15 cellular contexts compared by ENCODE assay signal in genomic region chr3:169295912-169296311, GRCh38.
DNase-seq lines count a peak whose midpoint lies in the region; ATAC-seq, FAIRE-seq and TF ChIP-seq lines count a peak whose summit lies in the region.
"Had no signal": no experiment of that assay in that cellular context is flagged by ENCODE, and none has a peak within 500 bp of the region (broad histone marks: within the 10 kb centered on the region; RNA-seq: fewer than 3 reads in every experiment).

No MANE protein-coding gene starts in this region.

- TF ChIP-seq POLR2A in GM12891 (IDR thresholded peaks at IDR 0.05; ENCODE audit: low read depth, low read length): no peak

- FAIRE-seq in GM12891 (lab: Jason Lieb, UNC): no peak
- FAIRE-seq: D721Med had no signal

- CTCF ChIA-PET in HEK293T (lab: Yijun Ruan, JAX): no interaction called here

- POLR2A ChIA-PET in HEK293T (lab: Yijun Ruan, JAX): no interaction called here

- ATAC-seq in GM19372 (IDR thresholded peaks at IDR 0.05; ENCODE audit: low read depth, unreplicated experiment): peak; percentile 70
- peak; percentile 77 for ATAC-seq in HG02763 (IDR thresholded peaks at IDR 0.05; ENCODE audit: unreplicated experiment)
- ATAC-seq in HG03521 (IDR thresholded peaks at IDR 0.05; ENCODE audit: unreplicated experiment): peak; percentile 79
- ATAC-seq in GM21737 (IDR thresholded peaks at IDR 0.05; ENCODE audit: unreplicated experiment): no peak

- DNase-seq in GM12891 (ENCODE audit: insufficient read length, low spot score) (no peak), hepatic stellate cell (ENCODE audit: low spot score) (no peak), HEK293T (ENCODE audit: extremely low spot score) (no peak), NCI-H2029 treated with DMSO at 0.1 percent for 48 hours (lab: John Stamatoyannopoulos, UW) (no peak)
- DNase-seq: activated T-cell treated with anti-CD3 and anti-CD28 coated beads, Interleukin-2, amount 50 U/mL, for 1 hour; adrenal gland; cortex of kidney; GOT3; MG63; pancreas had no signal

TF ChIP-seq in GM12891, 5 proteins besides CTCF, POLR2A, EP300 and RAD21:
- TF ChIP-seq POLR2AphosphoS5 (IDR thresholded peaks at IDR 0.05; ENCODE audit: low read depth, low read length) (no peak), SPI1 (IDR thresholded peaks at IDR 0.05; ENCODE audit: low read depth, low read length) (peak; percentile 82), POU2F2 (IDR thresholded peaks at IDR 0.05; ENCODE audit: low read depth, low read length) (no peak)

TF ChIP-seq in HEK293T, 16 proteins besides CTCF, POLR2A, EP300 and RAD21:
- TF ChIP-seq FOXK2 (IDR thresholded peaks at IDR 0.05): no peak
- no peak for TF ChIP-seq NFRKB (IDR thresholded peaks at IDR 0.05)
- no peak for TF ChIP-seq ELF4 (IDR thresholded peaks at IDR 0.05)
- TF ChIP-seq SP1 (IDR thresholded peaks at IDR 0.05): no peak
- no peak for TF ChIP-seq ZNF384 (IDR thresholded peaks at IDR 0.05)
- no peak for TF ChIP-seq CTBP1 (IDR thresholded peaks at IDR 0.05; ENCODE audit: borderline replicate concordance)
- no peak for TF ChIP-seq HDGF (IDR thresholded peaks at IDR 0.05; ENCODE audit: borderline replicate concordance)
- TF ChIP-seq SUZ12 (IDR thresholded peaks at IDR 0.05): no peak
- no peak for TF ChIP-seq FOXA1 (IDR thresholded peaks at IDR 0.05)
- TF ChIP-seq FOXM1 (IDR thresholded peaks at IDR 0.05; ENCODE audit: borderline replicate concordance): no peak
- no peak for TF ChIP-seq TARDBP (IDR thresholded peaks at IDR 0.05)
